8 cellular contexts compared by ENCODE assay signal in the genomic region with DNA sequence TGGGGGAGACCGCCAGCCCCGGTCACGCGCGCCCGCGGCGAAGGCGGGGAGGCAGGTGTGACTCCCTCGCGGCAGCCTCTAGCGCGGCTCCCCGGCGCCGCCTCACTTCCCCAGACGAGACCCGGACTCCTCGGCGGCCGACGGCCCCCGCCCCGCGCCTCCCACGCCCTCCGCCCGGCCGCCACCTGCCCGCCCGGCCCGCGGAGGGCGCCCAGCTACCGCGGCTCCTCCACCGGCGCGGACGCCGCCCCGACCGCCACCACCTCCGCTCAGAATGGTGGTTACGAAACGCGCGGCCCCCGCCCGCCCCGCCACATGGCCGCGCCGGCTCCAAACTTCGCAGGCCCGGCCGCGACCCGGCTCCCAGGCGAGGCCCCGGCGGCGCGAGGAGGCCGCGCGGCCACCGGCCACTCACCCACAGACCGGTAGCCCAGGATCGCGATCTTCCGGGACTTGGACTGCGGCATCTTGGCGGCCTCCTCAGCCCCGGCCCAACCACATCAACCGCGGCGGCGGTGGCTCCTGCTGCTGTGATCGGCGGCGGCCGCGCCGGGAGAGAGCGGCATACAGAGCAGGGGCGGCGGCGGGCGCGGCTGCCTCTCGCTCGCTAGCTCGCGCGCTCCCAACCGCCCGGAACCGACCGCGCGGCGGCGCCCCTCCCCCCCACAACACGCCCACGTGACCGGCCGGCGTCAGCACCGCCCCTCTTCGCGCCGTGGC. TPM values are rescaled to one million over a fixed set of nuclear protein-coding genes. Genes with fewer than 3 reads are reported as not detected.
DNase-seq lines count a peak whose midpoint lies in the region; ATAC-seq, FAIRE-seq and TF ChIP-seq lines count a peak whose summit lies in the region.
"Not testable (repeated sequence)": the region's sequence is repeated elsewhere in the genome, so short reads cannot be mapped to it uniquely, and the experiment has no call there.

No MANE protein-coding gene starts in this region.

- DNase-seq in NCI-H146 (lab: John Stamatoyannopoulos, UW) (peak; percentile 48), aorta (peak; percentile 69 to 88)
- peak; percentile 45 to 63 for DNase-seq in activated CD4-positive, alpha-beta T cell treated with anti-CD3 and anti-CD28 coated beads, Interleukin-2, amount 50 U/mL, for 48 hours
- DNase-seq in chondrocyte (ENCODE audit: low spot score); keratinocyte (ENCODE audit: low read depth, low spot score): not testable (repeated sequence)

- FAIRE-seq in keratinocyte (lab: Jason Lieb, UNC) = not testable (repeated sequence)

- H3K9me3 ChIP-seq in keratinocyte (ENCODE audit: control insufficient read depth, low read depth, low read length); skeletal muscle tissue (ENCODE audit: control insufficient read depth in 3 of 3, low read length in 3 of 3); aorta (ENCODE audit: control insufficient read depth, low read length): not testable (repeated sequence)

- TF ChIP-seq CTCF in chondrocyte (IDR thresholded peaks at IDR 0.05) (peak; percentile 40), keratinocyte (optimal IDR thresholded peaks at IDR 0.05 in 1 of 3, IDR thresholded peaks at IDR 0.05 in 1 of 3, conservative IDR thresholded peaks at IDR 0.05 in 1 of 3; ENCODE audit: extremely low read depth in 1 of 3, insufficient read depth in 2 of 3, low read length in 3 of 3) (peak in 1 of 3 experiments; percentile 16)

- H3K4me3 Mint-ChIP-seq in chondrocyte (ENCODE audit: unreplicated experiment) = peak overlapping the region; percentile 96

- H3K79me2 ChIP-seq in keratinocyte (ENCODE audit: control insufficient read depth, insufficient read depth, low read length) = peaks cover 48% of the 10 kb centered on the region

- peak overlapping the region; percentile 80 for H3K27ac ChIP-seq in keratinocyte (ENCODE audit: control insufficient read depth, insufficient read depth, low read length)
- H3K27ac ChIP-seq in skeletal muscle tissue (ENCODE audit: low read depth, low read length) = peak overlapping the region; percentile 97
- peak overlapping the region; percentile 97 to 99 for H3K27ac ChIP-seq in aorta (ENCODE audit: low read depth in 1 of 2, low read length in 2 of 2)

- not testable (repeated sequence) for H3K9me1 ChIP-seq in keratinocyte (ENCODE audit: control insufficient read depth, extremely low read depth, insufficient read depth, low read length)

- peaks cover 14% of the 10 kb centered on the region for H4K20me1 ChIP-seq in keratinocyte (ENCODE audit: control insufficient read depth, extremely low read depth, insufficient read depth, low read length)

- not testable (repeated sequence) for H2AFZ ChIP-seq in keratinocyte (ENCODE audit: control insufficient read depth, low read length)

- not testable (repeated sequence) for H3K27me3 Mint-ChIP-seq in chondrocyte (ENCODE audit: low read depth)

- H3K9ac ChIP-seq in keratinocyte (ENCODE audit: control insufficient read depth, extremely low read depth, insufficient read depth, low read length) = peak overlapping the region; percentile 97
- H3K9ac ChIP-seq in skeletal muscle tissue (ENCODE audit: low read depth in 1 of 3, low read length in 3 of 3) = peak overlapping the region; percentile 92 to 94 (median 93)

- dilution Hi-C loops in keratinocyte (cut with MboI; ENCODE audit: extremely low pct_ligation_motif_present, low sequenced_read_pairs) = not testable (repeated sequence)

- H3K4me1 ChIP-seq in keratinocyte (ENCODE audit: control insufficient read depth, extremely low read depth, insufficient read depth, low read length) (peaks cover 23% of the 10 kb centered on the region), skeletal muscle tissue (ENCODE audit: control insufficient read depth in 3 of 3, insufficient read depth in 3 of 3, low read length in 3 of 3) (peaks cover 15 to 36% (median 25%) of the 10 kb centered on the region in 3 donors)
- H3K4me1 ChIP-seq in aorta (ENCODE audit: control insufficient read depth in 1 of 2, insufficient read depth in 2 of 2, low read length in 2 of 2) = not testable (repeated sequence)

- peaks cover 42% of the 10 kb centered on the region for H3K4me1 Mint-ChIP-seq in chondrocyte (ENCODE audit: low read depth)

- H3K4me2 ChIP-seq in keratinocyte (ENCODE audit: control insufficient read depth, extremely low read depth, insufficient read depth, low read depth, low read length) = peak overlapping the region; percentile 89

- not testable (repeated sequence) for H3K27me3 ChIP-seq in keratinocyte (ENCODE audit: control insufficient read depth, extremely low read depth, insufficient read depth, low read length); skeletal muscle tissue (ENCODE audit: control insufficient read depth in 3 of 3, insufficient read depth in 3 of 3, low read length in 3 of 3); aorta (ENCODE audit: control insufficient read depth in 1 of 2, insufficient read depth in 2 of 2, low read length in 1 of 2)

- not testable (repeated sequence) for H3K36me3 Mint-ChIP-seq in chondrocyte (ENCODE audit: low read depth)

- H3K4me3 ChIP-seq in keratinocyte (ENCODE audit: control insufficient read depth in 2 of 3, extremely low read depth in 1 of 3, insufficient read depth in 2 of 3, low read depth in 1 of 3, low read length in 3 of 3) (peak overlapping the region; percentile 51 to 93 (median 88)), skeletal muscle tissue (ENCODE audit: low read length in 3 of 3) (peak overlapping the region; percentile 85 to 91 (median 87)), aorta (ENCODE audit: low read length in 2 of 2) (peak overlapping the region; percentile 87 to 99)

- ATAC-seq in GM18511 (IDR thresholded peaks at IDR 0.05; ENCODE audit: unreplicated experiment) (peak; percentile 59), HG02840 (IDR thresholded peaks at IDR 0.05; ENCODE audit: low FRiP score, unreplicated experiment) (peak; percentile 56), aorta (ENCODE audit: low FRiP score) (peak; percentile 94)

- not testable (repeated sequence) for H3K9me3 Mint-ChIP-seq in chondrocyte (ENCODE audit: low read depth)

- H3K36me3 ChIP-seq in keratinocyte (ENCODE audit: control insufficient read depth in 2 of 2, extremely low read depth in 1 of 2, insufficient read depth in 2 of 2, low read length in 2 of 2); skeletal muscle tissue (ENCODE audit: control insufficient read depth in 3 of 3, insufficient read depth in 3 of 3, low read length in 3 of 3); aorta (ENCODE audit: control insufficient read depth in 1 of 2, insufficient read depth in 2 of 2, low read length in 1 of 2): not testable (repeated sequence)

- 0 to 1% methylated on average over 45 to 110 of the region's 113 CpGs for WGBS in aorta, 2 donors

- H3K27ac Mint-ChIP-seq in chondrocyte (ENCODE audit: unreplicated experiment) = peak overlapping the region; percentile 97

- intact Hi-C loops in aorta (cut with DNase I) = loop anchor here (5.0 to 10.0 kb wide), 3 partner anchors 54 to 238 kb away; no protein-coding TSS in a partner anchor

RNA-seq across cellular contexts. Expression of a gene that starts 0.5 kb away (rescaled TPM):
- 111 to 126 TPM (median 123 TPM) in 3 replicates for total RNA-seq in chondrocyte
- polyA plus RNA-seq in keratinocyte = 67.2 to 138 TPM (median 69.4 TPM) in 3 replicates
- polyA plus RNA-seq in keratinocyte (2011; ENCODE audit: low read depth) = 143 TPM
- 73.9 and 121 TPM in 2 replicates for polyA plus RNA-seq in keratinocyte (2011; cell fraction: cytosol; rRNA removed)
- polyA plus RNA-seq in keratinocyte (2011; cell fraction: nucleus; rRNA removed) = 38.5 and 58.5 TPM in 2 replicates
- 75.8 and 112 TPM in 2 replicates for polyA plus RNA-seq in keratinocyte (2012; ENCODE audit: low replicate concordance)
- polyA minus RNA-seq in keratinocyte = 6.7 to 17.2 TPM (median 12.1 TPM) in 3 replicates
- 42.4 TPM for polyA minus RNA-seq in keratinocyte (2011; cell fraction: cytosol; rRNA and poly(A)+ RNA removed)
- 9.7 and 18.8 TPM in 2 replicates for polyA minus RNA-seq in keratinocyte (2011; cell fraction: nucleus; rRNA and poly(A)+ RNA removed)
- 73.6 TPM for total RNA-seq in skeletal muscle tissue
- 100 to 1,000 TPM in 1 of 2 donors, 10 to 100 TPM in 1; 78.8 to 107 TPM for total RNA-seq in aorta
- polyA plus RNA-seq in aorta = 100 to 1,000 TPM; 108 to 122 TPM
